In the genomic region with DNA sequence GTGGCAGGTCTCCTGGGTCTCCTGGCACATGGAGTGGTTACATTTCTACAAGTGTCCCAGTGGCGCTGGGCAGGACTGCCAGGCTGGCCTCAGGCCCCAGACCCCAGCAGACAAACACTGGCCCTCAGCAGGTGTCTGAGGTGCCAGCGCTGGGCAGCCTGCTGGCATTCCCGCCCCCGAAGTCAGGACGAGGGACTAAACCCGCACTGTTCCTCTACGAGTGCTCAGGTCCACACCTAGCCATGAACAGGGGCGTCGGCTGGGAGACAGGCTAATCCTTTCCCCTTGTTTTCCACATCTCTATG, we compare ENCODE assay signal across 18 cellular contexts. TPM values are rescaled to one million over a fixed set of nuclear protein-coding genes. Genes with fewer than 3 reads are reported as not detected.
DNase-seq lines count a peak whose midpoint lies in the region; ATAC-seq and TF ChIP-seq lines count a peak whose summit lies in the region.
"Had no signal": no experiment of that assay in that cellular context is flagged by ENCODE, and none has a peak within 500 bp of the region (broad histone marks: within the 10 kb centered on the region; RNA-seq: fewer than 3 reads in every experiment).

No MANE protein-coding gene starts in this region.

- H3K27ac ChIP-seq in body of pancreas (peak overlapping the region in 3 of 4 donors; percentile 30 to 70 (median 44)), mesendoderm (ENCODE audit: low read depth, low read length) (no peak overlapping the region), thyroid gland (peak overlapping the region; percentile 39 to 91 (median 87)), lower lobe of right lung (no peak overlapping the region)

- peak overlapping the region; percentile 86 for H3K56ac ChIP-seq in mesendoderm (ENCODE audit: low read length)

- peak overlapping the region; percentile 61 for H3K27ac Mint-ChIP-seq in activated naive CD8-positive, alpha-beta T cell
- no peak overlapping the region for H3K27ac Mint-ChIP-seq in activated naive CD8-positive, alpha-beta T cell treated with anti-CD3 and anti-CD28 coated beads, Interleukin-2, amount 50 U/mL, for 24 hours
- H3K27ac Mint-ChIP-seq: activated CD8-positive, alpha-beta T cell treated with anti-CD3 and anti-CD28 coated beads, Interleukin-2, amount 10 ng/mL, durations not matched to agents 7 days and 5 days; activated T-helper 2 cell treated with anti-CD3 and anti-CD28 coated beads, Interferon-gamma antibody, Interleukin-2, Interleukin-4, amounts not matched to agents 10 μg/mL and 5 μg/mL and 100 μg/mL, durations not matched to agents 14 hours and 24 hours and 36 hours; CD8-positive, alpha-beta memory T cell; natural killer cell; stimulated activated naive B cell treated with anti-CD40 and anti-IgM and Interleukin-4, amounts not matched to agents 10 μg/mL and 1 μg/mL and 100 μg/mL, for 72 hours had no signal

- peaks cover 63% of the 10 kb centered on the region for H3K4me1 Mint-ChIP-seq in activated naive CD8-positive, alpha-beta T cell (ENCODE audit: low read depth)
- peaks cover 42% of the 10 kb centered on the region for H3K4me1 Mint-ChIP-seq in activated naive CD8-positive, alpha-beta T cell treated with anti-CD3 and anti-CD28 coated beads, Interleukin-2, amount 50 U/mL, for 24 hours

- no peak for DNase-seq in activated naive CD8-positive, alpha-beta T cell treated with anti-CD3 and anti-CD28 coated beads, Interleukin-2, amount 50 U/mL, for 24 hours
- peak in 1 of 4 donors; percentile 3 for DNase-seq in body of pancreas
- no peak for DNase-seq in mesendoderm
- no peak for DNase-seq in thyroid gland
- DNase-seq in SW480 (ENCODE audit: low spot score), result no peak
- no peak for DNase-seq in NK-92 treated with Interleukin-12 subunit alpha and Interleukin-12 subunit beta, amount 100 ng/mL, for 24 hours (lab: John Stamatoyannopoulos, UW)
- no peak for DNase-seq in lower lobe of right lung
- DNase-seq: activated CD8-positive, alpha-beta T cell treated with anti-CD3 and anti-CD28 coated beads, Interleukin-2, amount 10 ng/mL, durations not matched to agents 7 days and 5 days; foreskin melanocyte; NCI-H1105 treated with DMSO at 0.1 percent for 48 hours; NCI-H2171 treated with DMSO at 0.1 percent for 48 hours; stimulated activated naive B cell treated with anti-CD40 and anti-IgM and Interleukin-4, amounts not matched to agents 10 μg/mL and 1 μg/mL and 100 μg/mL, for 72 hours had no signal

- peaks cover 2% of the 10 kb centered on the region for H3K36me3 Mint-ChIP-seq in activated naive CD8-positive, alpha-beta T cell
- H3K36me3 Mint-ChIP-seq in activated naive CD8-positive, alpha-beta T cell treated with anti-CD3 and anti-CD28 coated beads, Interleukin-2, amount 50 U/mL, for 24 hours (ENCODE audit: low read depth), result no peaks in the 10 kb centered on the region
- H3K36me3 Mint-ChIP-seq: CD8-positive, alpha-beta memory T cell; natural killer cell; stimulated activated naive B cell treated with anti-CD40 and anti-IgM and Interleukin-4, amounts not matched to agents 10 μg/mL and 1 μg/mL and 100 μg/mL, for 72 hours had no signal

- no peaks in the 10 kb centered on the region for H3K36me3 ChIP-seq in body of pancreas (replicated peaks in 1 of 2; ENCODE audit: insufficient read depth in 1 of 2, low read depth in 2 of 2)
- H3K36me3 ChIP-seq in mesendoderm (ENCODE audit: control insufficient read depth, insufficient read depth, low read length), result no peaks in the 10 kb centered on the region
- peaks cover 0 to 2% of the 10 kb centered on the region in 2 donors for H3K36me3 ChIP-seq in thyroid gland
- H3K36me3 ChIP-seq in lower lobe of right lung, result no peaks in the 10 kb centered on the region
- H3K36me3 ChIP-seq: left lung, vagina had no signal

- no peak for TF ChIP-seq CTCF in body of pancreas (IDR thresholded peaks at IDR 0.05)
- no peak for TF ChIP-seq CTCF in thyroid gland (IDR thresholded peaks at IDR 0.05)
- no peak for TF ChIP-seq CTCF in lower lobe of right lung (IDR thresholded peaks at IDR 0.05)

- no peaks in the 10 kb centered on the region for H3K27me3 Mint-ChIP-seq in activated naive CD8-positive, alpha-beta T cell
- H3K27me3 Mint-ChIP-seq in activated naive CD8-positive, alpha-beta T cell treated with anti-CD3 and anti-CD28 coated beads, Interleukin-2, amount 50 U/mL, for 24 hours, result no peaks in the 10 kb centered on the region

- no peak overlapping the region for H3K4me3 ChIP-seq in body of pancreas
- no peak overlapping the region for H3K4me3 ChIP-seq in mesendoderm (ENCODE audit: low read length)
- H3K4me3 ChIP-seq in thyroid gland (replicated peaks in 1 of 3), result no peak overlapping the region
- H3K4me3 ChIP-seq in lower lobe of right lung, result no peak overlapping the region
- H3K4me3 ChIP-seq: left lung had no signal

- H3K9me3 ChIP-seq in body of pancreas, result no peaks in the 10 kb centered on the region
- no peaks in the 10 kb centered on the region for H3K9me3 ChIP-seq in thyroid gland
- H3K9me3 ChIP-seq in lower lobe of right lung, result no peaks in the 10 kb centered on the region
- H3K9me3 ChIP-seq: left lung, vagina had no signal

- WGBS in body of pancreas, 2 donors, result 76 to 87% methylated on average over 7 to 9 of the region's 9 CpGs
- WGBS in mesendoderm (ENCODE audit: extremely low coverage, insufficient coverage, low lambda C conversion rate), result no CpG with 5 or more reads among the region's 9 CpGs
- 89 to 92% methylated on average over 9 of the region's 9 CpGs for WGBS in thyroid gland, 2 donors

- no peaks in the 10 kb centered on the region for H3K79me1 ChIP-seq in mesendoderm (ENCODE audit: low read length)

- H2BK15ac ChIP-seq in mesendoderm (replicated peaks; ENCODE audit: low read depth), result no peak overlapping the region

- no peak overlapping the region for H4K8ac ChIP-seq in mesendoderm (ENCODE audit: low read depth, low read length)

- no peak overlapping the region for H3K4me2 ChIP-seq in mesendoderm (ENCODE audit: low read length)

- no peak for ATAC-seq in activated naive CD8-positive, alpha-beta T cell treated with anti-CD3 and anti-CD28 coated beads, Interleukin-2, amount 50 U/mL, for 24 hours
- ATAC-seq in body of pancreas (no peak), lower lobe of right lung (no peak)
- ATAC-seq: activated CD8-positive, alpha-beta T cell treated with anti-CD3 and anti-CD28 coated beads, Interleukin-2, amount 10 ng/mL, durations not matched to agents 7 days and 5 days; natural killer cell; stimulated activated naive B cell treated with anti-CD40 and anti-IgM and Interleukin-4, amounts not matched to agents 10 μg/mL and 1 μg/mL and 100 μg/mL, for 72 hours had no signal

- H3K4me1 ChIP-seq in body of pancreas (peaks cover 34% of the 10 kb centered on the region), mesendoderm (ENCODE audit: control insufficient read depth, low read depth, low read length) (peaks cover 8% of the 10 kb centered on the region), thyroid gland (peaks cover 46 to 47% of the 10 kb centered on the region in 2 donors), lower lobe of right lung (peaks cover 30% of the 10 kb centered on the region)

- no peaks in the 10 kb centered on the region for H3K27me3 ChIP-seq in body of pancreas
- H3K27me3 ChIP-seq in mesendoderm (ENCODE audit: insufficient read depth, low read length, poor library complexity), result no peaks in the 10 kb centered on the region
- no peaks in the 10 kb centered on the region for H3K27me3 ChIP-seq in thyroid gland
- H3K27me3 ChIP-seq in lower lobe of right lung (ENCODE audit: low read depth), result no peaks in the 10 kb centered on the region
- H3K27me3 ChIP-seq: left lung, vagina had no signal

- peak overlapping the region; percentile 37 for H2BK5ac ChIP-seq in mesendoderm (ENCODE audit: low read length)

- H4K5ac ChIP-seq in mesendoderm (ENCODE audit: low read length), result no peak overlapping the region

- no peak overlapping the region for H3K23ac ChIP-seq in mesendoderm (ENCODE audit: low read length)

- no peaks in the 10 kb centered on the region for H3K9me3 Mint-ChIP-seq in activated naive CD8-positive, alpha-beta T cell (ENCODE audit: low read depth)
- peaks cover 1% of the 10 kb centered on the region for H3K9me3 Mint-ChIP-seq in activated naive CD8-positive, alpha-beta T cell treated with anti-CD3 and anti-CD28 coated beads, Interleukin-2, amount 50 U/mL, for 24 hours

- peak overlapping the region; percentile 24 for H3K4ac ChIP-seq in mesendoderm (ENCODE audit: low read depth, low read length)

- H2AK5ac ChIP-seq in mesendoderm (ENCODE audit: low read length), result no peak overlapping the region

- intact Hi-C loops in body of pancreas (cut with DNase I), result no loop called here
- intact Hi-C loops in thyroid gland (cut with DNase I), result no loop called here
- intact Hi-C loops in lower lobe of right lung (cut with DNase I), result no loop called here

- H3K9ac ChIP-seq in mesendoderm (ENCODE audit: low read length), result no peak overlapping the region

- no peaks in the 10 kb centered on the region for H3K79me2 ChIP-seq in mesendoderm (ENCODE audit: control insufficient read depth, insufficient read depth, low read length)

- no peak overlapping the region for H3K4me3 Mint-ChIP-seq in activated naive CD8-positive, alpha-beta T cell
- no peak overlapping the region for H3K4me3 Mint-ChIP-seq in activated naive CD8-positive, alpha-beta T cell treated with anti-CD3 and anti-CD28 coated beads, Interleukin-2, amount 50 U/mL, for 24 hours
- H3K4me3 Mint-ChIP-seq: activated CD8-positive, alpha-beta T cell treated with anti-CD3 and anti-CD28 coated beads, Interleukin-2, amount 10 ng/mL, durations not matched to agents 7 days and 5 days; CD8-positive, alpha-beta memory T cell; natural killer cell; stimulated activated naive B cell treated with anti-CD40 and anti-IgM and Interleukin-4, amounts not matched to agents 10 μg/mL and 1 μg/mL and 100 μg/mL, for 72 hours had no signal

- no peak overlapping the region for H2BK120ac ChIP-seq in mesendoderm (ENCODE audit: low read depth, low read length)

- TF ChIP-seq POLR2A in body of pancreas (IDR thresholded peaks at IDR 0.05) (no peak), thyroid gland (IDR thresholded peaks at IDR 0.05) (no peak)

- H3K18ac ChIP-seq in mesendoderm (ENCODE audit: low read length), result no peak overlapping the region

RNA-seq across cellular contexts. Expression of a gene that starts 12.8 kb away (rescaled TPM):
- total RNA-seq in body of pancreas (10 to 100 TPM; 13.5 to 33.0 TPM), thyroid gland (100 to 1,000 TPM in 1 of 4 donors, 10 to 100 TPM in 3; 47.7 to 122 (median 68.7) TPM), lower lobe of right lung (36.2 TPM)
- 0.17 TPM for polyA plus RNA-seq in mesendoderm (2013, experiment 1 of 2)
- polyA plus RNA-seq in mesendoderm (2013, experiment 2 of 2), result 0.21 TPM

Comparison
In these comparisons a context has a peak if more than half of its experiments do, and no peak if none do; other contexts are left out.
1. H3K27ac ChIP-seq: peak in body of pancreas (3 of 4) and thyroid gland (3 of 3); none in mesendoderm (single experiment) and lower lobe of right lung (single experiment).